Comparison of ENCODE assay signal across 9 cellular contexts in the genomic region with DNA sequence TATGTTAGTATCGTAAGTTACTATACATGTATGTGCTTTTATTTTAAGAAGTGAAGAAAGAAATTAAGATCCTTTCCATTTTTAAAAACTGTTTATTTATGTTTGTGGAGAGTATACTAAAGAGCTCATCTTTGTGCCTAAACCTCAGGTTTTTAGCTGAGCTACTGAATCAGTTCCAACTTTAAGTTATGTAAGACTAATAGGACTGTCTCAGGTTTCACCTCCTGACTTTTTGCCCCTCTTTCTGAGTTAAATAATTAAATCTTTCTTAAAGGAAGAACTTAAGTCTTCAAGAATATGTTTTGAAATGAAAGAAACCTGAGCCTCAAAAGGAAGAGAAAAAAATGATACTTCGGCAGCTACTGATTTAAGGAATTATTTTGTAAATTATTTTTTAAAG. TPM values are rescaled to one million over a fixed set of nuclear protein-coding genes. Genes with fewer than 3 reads are reported as not detected.
DNase-seq lines count a peak whose midpoint lies in the region; FAIRE-seq and TF ChIP-seq lines count a peak whose summit lies in the region.
"Had no signal": no experiment of that assay in that cellular context is flagged by ENCODE, and none has a peak within 500 bp of the region (broad histone marks: within the 10 kb centered on the region; RNA-seq: fewer than 3 reads in every experiment).

No MANE protein-coding gene starts in this region.

- H3K27ac ChIP-seq in SJCRH30 = no peak overlapping the region
- H3K27ac ChIP-seq in effector memory CD4-positive, alpha-beta T cell (ENCODE audit: insufficient read depth, low read length, poor library complexity, severe bottlenecking) = no peak overlapping the region

- DNase-seq in H54 (ENCODE audit: insufficient read length, low spot score) = no peak
- DNase-seq in SJCRH30 = no peak
- DNase-seq in fibroblast of mammary gland (ENCODE audit: low read depth) = peak; percentile 40
- DNase-seq in retinal pigment epithelial cell (ENCODE audit: low read depth) = no peak
- DNase-seq in effector memory CD4-positive, alpha-beta T cell = no peak
- DNase-seq in GM19238 (ENCODE audit: insufficient read length, low spot score) = no peak
- no peak for DNase-seq in GM19239 (ENCODE audit: insufficient read length, low spot score)
- DNase-seq: activated naive CD4-positive, alpha-beta T cell treated with anti-CD3 and anti-CD28 coated beads for 36 hours; Right ventricle myocardium superior had no signal

- no peaks in the 10 kb centered on the region for H3K27me3 ChIP-seq in SJCRH30
- no peaks in the 10 kb centered on the region for H3K27me3 ChIP-seq in effector memory CD4-positive, alpha-beta T cell (replicated peaks; ENCODE audit: control insufficient read depth, insufficient read depth, low read length, poor library complexity, severe bottlenecking)

- H3K9me3 ChIP-seq in SJCRH30 (replicated peaks) = no peaks in the 10 kb centered on the region
- no peaks in the 10 kb centered on the region for H3K9me3 ChIP-seq in effector memory CD4-positive, alpha-beta T cell (ENCODE audit: control insufficient read depth, low read length)

- FAIRE-seq in H54 (lab: Jason Lieb, UNC) (peak; percentile 20), GM19239 (lab: Jason Lieb, UNC) (no peak)

- H3K4me3 ChIP-seq in SJCRH30 (peak overlapping the region; percentile 71), fibroblast of mammary gland (ENCODE audit: control insufficient read depth, low read depth, low read length) (peak overlapping the region; percentile 67), retinal pigment epithelial cell (ENCODE audit: low read length) (peak overlapping the region; percentile 69)
- H3K4me3 ChIP-seq in effector memory CD4-positive, alpha-beta T cell (ENCODE audit: insufficient read depth, low read depth, low read length, poor library complexity, severe bottlenecking) = no peak overlapping the region

- H3K4me1 ChIP-seq in SJCRH30 = no peaks in the 10 kb centered on the region
- H3K4me1 ChIP-seq in effector memory CD4-positive, alpha-beta T cell (ENCODE audit: control insufficient read depth, insufficient read depth, low read length, poor library complexity, severe bottlenecking) = peaks cover 13% of the 10 kb centered on the region

- TF ChIP-seq CTCF in fibroblast of mammary gland (conservative IDR thresholded peaks at IDR 0.05; ENCODE audit: control insufficient read depth, insufficient read depth, low read depth, low read length) = no peak
- TF ChIP-seq CTCF in retinal pigment epithelial cell (conservative IDR thresholded peaks at IDR 0.05; ENCODE audit: low read depth, low read length) = no peak

- TF ChIP-seq POLR2A in H54 (IDR thresholded peaks at IDR 0.05; ENCODE audit: low read depth, low read length) = no peak

- H3K36me3 ChIP-seq in SJCRH30 = peaks cover 10% of the 10 kb centered on the region; the same call in 1 of the 2 replicates
- peaks cover 6% of the 10 kb centered on the region for H3K36me3 ChIP-seq in effector memory CD4-positive, alpha-beta T cell (ENCODE audit: control insufficient read depth, insufficient read depth, low read length)

RNA-seq across cellular contexts. Expression of gene SLMAP, which starts 2.6 kb away (rescaled TPM):
- 27.1 and 27.8 TPM in 2 replicates for total RNA-seq in SJCRH30 (2014; rRNA removed; shearing (Covaris generic))
